In the genomic region with DNA sequence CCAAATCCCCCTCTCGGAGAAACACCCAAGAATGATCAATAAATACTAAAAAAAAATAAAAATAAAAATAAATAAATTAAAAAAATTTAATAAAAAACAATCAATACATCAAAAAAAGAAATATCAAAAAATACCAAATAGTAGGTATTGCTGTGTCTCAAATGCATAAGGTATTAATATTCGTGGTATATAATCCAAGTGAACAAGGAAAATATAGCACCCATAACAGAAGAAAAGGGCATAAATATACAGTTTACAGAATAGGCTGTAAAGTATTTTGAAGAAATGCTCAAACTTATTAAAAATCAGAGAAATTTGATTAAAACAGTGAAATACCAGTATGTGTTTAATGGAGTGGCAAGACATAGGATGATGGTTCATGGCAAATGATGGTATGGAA, we compare ENCODE assay signal across 19 cellular contexts. TPM values are rescaled to one million over a fixed set of nuclear protein-coding genes. Genes with fewer than 3 reads are reported as not detected.
A peak's percentile ranks its signal among the peaks of the same experiment; 100 is the strongest.
DNase-seq lines count a peak whose midpoint lies in the region; ATAC-seq, FAIRE-seq and TF ChIP-seq lines count a peak whose summit lies in the region.
"Had no signal": no experiment of that assay in that cellular context is flagged by ENCODE, and none has a peak within 500 bp of the region (broad histone marks: within the 10 kb centered on the region; RNA-seq: fewer than 3 reads in every experiment).

No MANE protein-coding gene starts in this region.

- H3K9me3 Mint-ChIP-seq in WTC11 (peaks cover 43% of the 10 kb centered on the region), endothelial cell (ENCODE audit: unreplicated experiment) (peaks cover 4% of the 10 kb centered on the region)

- DNase-seq in WTC11 (ENCODE audit: low spot score), result no peak
- no peak for DNase-seq in endothelial cell (ENCODE audit: low spot score)
- no peak for DNase-seq in germinal center (ENCODE audit: low spot score)
- no peak for DNase-seq in C1 segment of cervical spinal cord (lab: John Stamatoyannopoulos, UW)
- DNase-seq in T-helper 2 cell, result no peak
- DNase-seq: ACHN; BE2C; Caco-2; Calu3; CD4-positive, alpha-beta T cell; CD8-positive, alpha-beta T cell; DMS79 treated with DMSO at 0.1 percent for 48 hours; GF-D8 had no signal

- no peak for TF ChIP-seq CTCF in WTC11 (IDR thresholded peaks at IDR 0.05)
- TF ChIP-seq CTCF in endothelial cell (IDR thresholded peaks at IDR 0.05; ENCODE audit: unreplicated experiment), result no peak

- no peak for ATAC-seq in WTC11
- ATAC-seq: CD8-positive, alpha-beta T cell had no signal

- H3K36me3 Mint-ChIP-seq in WTC11 (peaks cover 11% of the 10 kb centered on the region), endothelial cell (ENCODE audit: low read depth, unreplicated experiment) (peaks cover 4% of the 10 kb centered on the region)

- H3K27me3 Mint-ChIP-seq in WTC11 (ENCODE audit: low read depth), result peaks cover 31% of the 10 kb centered on the region
- peaks cover 1% of the 10 kb centered on the region for H3K27me3 Mint-ChIP-seq in endothelial cell (ENCODE audit: unreplicated experiment)

- no peak overlapping the region for H3K4me3 Mint-ChIP-seq in WTC11
- peak overlapping the region; percentile 27 for H3K4me3 Mint-ChIP-seq in endothelial cell (ENCODE audit: unreplicated experiment)
- H3K4me3 Mint-ChIP-seq: CD4-positive, alpha-beta T cell; CD8-positive, alpha-beta T cell had no signal

- H3K4me1 Mint-ChIP-seq in WTC11 (peaks cover 2% of the 10 kb centered on the region; the same call in 1 of the 2 replicates), endothelial cell (ENCODE audit: unreplicated experiment) (peaks cover 5% of the 10 kb centered on the region)

- CTCF ChIA-PET in WTC11 (lab: Charles Lee), result no interaction called here

- no peak overlapping the region for H3K27ac Mint-ChIP-seq in WTC11
- no peak overlapping the region for H3K27ac Mint-ChIP-seq in endothelial cell (ENCODE audit: unreplicated experiment)
- H3K27ac Mint-ChIP-seq: CD4-positive, alpha-beta T cell; CD8-positive, alpha-beta T cell had no signal

- POLR2A ChIA-PET in WTC11 (lab: Charles Lee), result no interaction called here

- peak; percentile 37 for FAIRE-seq in A204.1 (lab: Jason Lieb, UNC)
- FAIRE-seq: D721Med, G401.6, GM12891, GM19239 had no signal

TF ChIP-seq in WTC11, 78 proteins besides CTCF, POLR2A, EP300 and RAD21:
- peak; percentile 86 for TF ChIP-seq HMGA2 (CRISPR knock-in tag; IDR thresholded peaks at IDR 0.05)
- TF ChIP-seq ZNF138 (CRISPR knock-in tag; conservative IDR thresholded peaks at IDR 0.05), result no peak
TF ChIP-seq in WTC11: peak in this region for 1.

RNA-seq across cellular contexts. Expression of a gene that starts 7.6 kb away (rescaled TPM):
- total RNA-seq in WTC11 (2021) (17.8 to 18.7 TPM (median 18.5 TPM) in 3 replicates), endothelial cell (ENCODE audit: unreplicated experiment) (29.3 TPM)

RNA-seq across cellular contexts. Expression of a gene that starts 39.9 kb away (rescaled TPM):
- total RNA-seq in WTC11 (2021) (14.5 to 18.5 TPM (median 18.0 TPM) in 3 replicates), endothelial cell (ENCODE audit: unreplicated experiment) (23.2 TPM)

RNA-seq across cellular contexts. Expression of a gene that starts 54.9 kb away (rescaled TPM):
- total RNA-seq in WTC11 (2021) (1.3 to 2.4 TPM (median 1.9 TPM) in 3 replicates), endothelial cell (ENCODE audit: unreplicated experiment) (5.5 TPM)
- total RNA-seq: A172; CD8-positive, alpha-beta T cell had no signal
